Comparison of ENCODE assay signal across 16 cellular contexts in genomic region chr19:728011-728410, GRCh38. TPM values are rescaled to one million over a fixed set of nuclear protein-coding genes. Genes with fewer than 3 reads are reported as not detected.
DNase-seq lines count a peak whose midpoint lies in the region; ATAC-seq, FAIRE-seq and TF ChIP-seq lines count a peak whose summit lies in the region.
"Had no signal": no experiment of that assay in that cellular context is flagged by ENCODE, and none has a peak within 500 bp of the region (broad histone marks: within the 10 kb centered on the region; RNA-seq: fewer than 3 reads in every experiment).

No MANE protein-coding gene starts in this region.

- no peak for TF ChIP-seq CTCF in Peyer's patch (IDR thresholded peaks at IDR 0.05)
- TF ChIP-seq CTCF in endothelial cell of umbilical vein (IDR thresholded peaks at IDR 0.05; ENCODE audit: extremely low read depth in 1 of 2, insufficient read depth in 1 of 2, low read depth in 1 of 2, low read length in 2 of 2), result no peak
- no peak for TF ChIP-seq CTCF in suprapubic skin (IDR thresholded peaks at IDR 0.05)
- TF ChIP-seq CTCF in progenitor cell of endocrine pancreas (IDR thresholded peaks at IDR 0.05; ENCODE audit: unreplicated experiment), result no peak
- no peak for TF ChIP-seq CTCF in mucosa of descending colon (IDR thresholded peaks at IDR 0.05)

- TF ChIP-seq POLR2A in Peyer's patch (IDR thresholded peaks at IDR 0.05) (no peak), endothelial cell of umbilical vein (IDR thresholded peaks at IDR 0.05; ENCODE audit: low read depth, low read length) (no peak), suprapubic skin (IDR thresholded peaks at IDR 0.05) (no peak)

- POLR2A ChIA-PET in endothelial cell of umbilical vein (lab: Charles Lee), result no interaction called here

- H3K27ac Mint-ChIP-seq in progenitor cell of endocrine pancreas, result no peak overlapping the region
- H3K27ac Mint-ChIP-seq: activated CD4-positive, alpha-beta T cell treated with anti-CD3 and anti-CD28 coated beads for 36 hours; T-helper 1 cell treated with Interleukin-12 subunit alpha and Interleukin-12 subunit beta and Interleukin-4 antibody, amounts not matched to agents 30 μg/mL and 1 μg/mL, for 36 hours had no signal

- TF ChIP-seq EP300 in suprapubic skin (IDR thresholded peaks at IDR 0.05), result no peak

- CTCF ChIA-PET in endothelial cell of umbilical vein (lab: Charles Lee), result interaction anchor here (0.9 to 1.5 kb wide), 3 partner anchors 18 to 65 kb away, joined by 3 to 9 read pairs (median 3); partner anchors contain the start of gene RNF126

- peak; percentile 87 for FAIRE-seq in endothelial cell of umbilical vein (lab: Jason Lieb, UNC)
- FAIRE-seq: astrocyte, RCC 7860 had no signal

- H3K79me2 ChIP-seq in endothelial cell of umbilical vein (ENCODE audit: control insufficient read depth, insufficient read depth, low read length), result no peaks in the 10 kb centered on the region

- H3K27ac ChIP-seq in Peyer's patch, result peak overlapping the region in 3 of 4 donors; percentile 22 to 73 (median 64)
- peak overlapping the region; percentile 79 for H3K27ac ChIP-seq in endothelial cell of umbilical vein (ENCODE audit: insufficient read depth, low read depth, low read length)
- peak overlapping the region; percentile 69 for H3K27ac ChIP-seq in suprapubic skin

- BruUV-seq in endothelial cell of umbilical vein (replicated peaks; lab: Mats Ljungman, UMichigan), result no TSS peak

- ATAC-seq in left lobe of liver (peak; percentile 76), mucosa of descending colon (no peak)
- ATAC-seq: activated CD4-positive, alpha-beta T cell treated with anti-CD3 and anti-CD28 coated beads for 36 hours had no signal

- 78% methylated on average over 10 of the region's 26 CpGs for WGBS in suprapubic skin

- H3K4me1 ChIP-seq in Peyer's patch (peaks cover 0 to 2% (median under 1%) of the 10 kb centered on the region in 4 donors), endothelial cell of umbilical vein (ENCODE audit: control insufficient read depth, extremely low read depth, insufficient read depth, low read length) (peaks cover 8% of the 10 kb centered on the region), suprapubic skin (peaks cover 7% of the 10 kb centered on the region), mucosa of descending colon (ENCODE audit: low read depth) (no peaks in the 10 kb centered on the region)

- H3K4me1 Mint-ChIP-seq in progenitor cell of endocrine pancreas (ENCODE audit: low read depth), result no peaks in the 10 kb centered on the region
- H3K4me1 Mint-ChIP-seq: activated CD4-positive, alpha-beta T cell treated with anti-CD3 and anti-CD28 coated beads for 36 hours had no signal

- H3K9me3 ChIP-seq in Peyer's patch (no peaks in the 10 kb centered on the region), endothelial cell of umbilical vein (replicated peaks; ENCODE audit: control insufficient read depth, insufficient read depth, low read length) (no peaks in the 10 kb centered on the region), suprapubic skin (no peaks in the 10 kb centered on the region), mucosa of descending colon (no peaks in the 10 kb centered on the region)

- H2AFZ ChIP-seq in endothelial cell of umbilical vein (ENCODE audit: low read depth, low read length), result peak overlapping the region; percentile 59

- no peaks in the 10 kb centered on the region for H4K20me1 ChIP-seq in endothelial cell of umbilical vein (replicated peaks; ENCODE audit: control insufficient read depth, extremely low read depth, insufficient read depth, low read length)

- DNase-seq in Peyer's patch (no peak), endothelial cell of umbilical vein (ENCODE audit: low read depth, low spot score) (peak; percentile 66), left lobe of liver (ENCODE audit: low spot score) (peak; percentile 67), suprapubic skin (ENCODE audit: low spot score in 2 of 2) (peak in 1 of 2 donors; percentile 85), NCI-H187 treated with DMSO at 0.1 percent for 48 hours (lab: John Stamatoyannopoulos, UW) (no peak), activated gamma-delta T cell (lab: John Stamatoyannopoulos, UW) (no peak), progenitor cell of endocrine pancreas (ENCODE audit: low spot score, unreplicated experiment) (no peak), mucosa of descending colon (no peak)
- DNase-seq: activated CD4-positive, alpha-beta T cell treated with anti-CD3 and anti-CD28 coated beads for 36 hours; hippocampal formation had no signal

- peak overlapping the region; percentile 33 for H3K9ac ChIP-seq in endothelial cell of umbilical vein (replicated peaks; ENCODE audit: extremely low read depth, insufficient read depth, low read length)

- no peak overlapping the region for H3K4me3 ChIP-seq in Peyer's patch
- H3K4me3 ChIP-seq in endothelial cell of umbilical vein (replicated peaks in 1 of 3; ENCODE audit: insufficient read depth in 1 of 3, low read depth in 1 of 3, low read length in 3 of 3), result no peak overlapping the region
- H3K4me3 ChIP-seq in suprapubic skin, result no peak overlapping the region
- no peak overlapping the region for H3K4me3 ChIP-seq in mucosa of descending colon

- H3K36me3 Mint-ChIP-seq in progenitor cell of endocrine pancreas (ENCODE audit: insufficient read depth), result peaks cover 7% of the 10 kb centered on the region

- H3K9me1 ChIP-seq in endothelial cell of umbilical vein (replicated peaks; ENCODE audit: control insufficient read depth, extremely low read depth, insufficient read depth, low read length), result no peaks in the 10 kb centered on the region

- no peaks in the 10 kb centered on the region for H3K36me3 ChIP-seq in Peyer's patch
- H3K36me3 ChIP-seq in endothelial cell of umbilical vein (ENCODE audit: control insufficient read depth in 2 of 2, extremely low read depth in 1 of 2, insufficient read depth in 2 of 2, low read length in 2 of 2), result no peaks in the 10 kb centered on the region
- peaks cover 25% of the 10 kb centered on the region for H3K36me3 ChIP-seq in suprapubic skin
- H3K36me3 ChIP-seq in mucosa of descending colon (ENCODE audit: low read depth), result no peaks in the 10 kb centered on the region

- no peaks in the 10 kb centered on the region for H3K9me3 Mint-ChIP-seq in progenitor cell of endocrine pancreas (ENCODE audit: low read depth)
- H3K9me3 Mint-ChIP-seq: T-helper 1 cell treated with Interleukin-12 subunit alpha and Interleukin-12 subunit beta and Interleukin-4 antibody, amounts not matched to agents 30 μg/mL and 1 μg/mL, for 36 hours had no signal

- dilution Hi-C loops in endothelial cell of umbilical vein (cut with MboI; ENCODE audit: extremely low pct_ligation_motif_present, low sequenced_read_pairs), result no loop called here

- H3K4me2 ChIP-seq in endothelial cell of umbilical vein (ENCODE audit: insufficient read depth, low read length), result no peak overlapping the region

- intact Hi-C loops in endothelial cell of umbilical vein (cut with micrococcal nuclease) (loop anchor here (1.0 kb wide), 2 partner anchors 8 to 48 kb away; no protein-coding TSS in a partner anchor), mucosa of descending colon (cut with DNase I, micrococcal nuclease) (no loop called here)

- no peaks in the 10 kb centered on the region for H3K27me3 Mint-ChIP-seq in progenitor cell of endocrine pancreas
- H3K27me3 Mint-ChIP-seq: activated CD4-positive, alpha-beta T cell treated with anti-CD3 and anti-CD28 coated beads for 36 hours had no signal

- H3K27me3 ChIP-seq in Peyer's patch, result no peaks in the 10 kb centered on the region
- H3K27me3 ChIP-seq in endothelial cell of umbilical vein (ENCODE audit: control insufficient read depth in 2 of 2, insufficient read depth in 2 of 2, low read length in 2 of 2), result no peaks in the 10 kb centered on the region
- H3K27me3 ChIP-seq in suprapubic skin, result no peaks in the 10 kb centered on the region

- no peak overlapping the region for H3K4me3 Mint-ChIP-seq in progenitor cell of endocrine pancreas (ENCODE audit: low read depth)
- H3K4me3 Mint-ChIP-seq: activated CD4-positive, alpha-beta T cell treated with anti-CD3 and anti-CD28 coated beads for 36 hours; T-helper 1 cell treated with Interleukin-12 subunit alpha and Interleukin-12 subunit beta and Interleukin-4 antibody, amounts not matched to agents 30 μg/mL and 1 μg/mL, for 36 hours had no signal

RNA-seq across cellular contexts. Expression of gene PALM, which starts 19.3 kb away (rescaled TPM):
- total RNA-seq in Peyer's patch, result 10 to 100 TPM in 3 of 4 donors, 1 to 10 TPM in 1; 7.5 to 33.8 (median 21.6) TPM
- total RNA-seq in endothelial cell of umbilical vein, result 24.2 and 31.8 TPM in 2 replicates
- 3.9 and 5.7 TPM in 2 replicates for polyA plus RNA-seq in endothelial cell of umbilical vein
- polyA plus RNA-seq in endothelial cell of umbilical vein (2011; cell fraction: cytosol; rRNA removed), result 1.7 and 3.4 TPM in 2 replicates
- 3.1 and 3.2 TPM in 2 replicates for polyA plus RNA-seq in endothelial cell of umbilical vein (2011; cell fraction: nucleus; rRNA removed)
- 2.2 and 6.7 TPM in 2 replicates for polyA plus RNA-seq in endothelial cell of umbilical vein (2012)
- polyA minus RNA-seq in endothelial cell of umbilical vein, result 2.2 and 2.5 TPM in 2 replicates
- polyA minus RNA-seq in endothelial cell of umbilical vein (2011; cell fraction: cytosol; rRNA and poly(A)+ RNA removed), result 2.5 TPM
- 0.72 and 2.0 TPM in 2 replicates for polyA minus RNA-seq in endothelial cell of umbilical vein (2011; cell fraction: nucleus; rRNA and poly(A)+ RNA removed)
- 6.6 TPM for total RNA-seq in left lobe of liver
- total RNA-seq in suprapubic skin, result 10 to 100 TPM; 19.4 to 45.4 (median 24.2) TPM
- 52.4 and 54.3 TPM in 2 replicates for total RNA-seq in progenitor cell of endocrine pancreas
- 10 to 100 TPM in 2 of 3 donors, 1 to 10 TPM in 1; 8.1 to 58.4 (median 13.0) TPM for total RNA-seq in mucosa of descending colon

RNA-seq across cellular contexts. Expression of gene MISP, which starts 22.9 kb away (rescaled TPM):
- total RNA-seq in Peyer's patch (100 to 1,000 TPM; 116 to 828 (median 637) TPM), endothelial cell of umbilical vein (not detected in 2 replicates), left lobe of liver (0.18 TPM), suprapubic skin (1 to 10 TPM in 2 of 4 donors, under 1 TPM in 1, not detected in 1; 0.60 to 6.5 (median 2.0) TPM), progenitor cell of endocrine pancreas (1.1 and 2.5 TPM in 2 replicates), mucosa of descending colon (100 to 1,000 TPM; 184 to 443 (median 361) TPM)
- not detected in 2 replicates for polyA plus RNA-seq in endothelial cell of umbilical vein
- polyA plus RNA-seq in endothelial cell of umbilical vein (2011; cell fraction: cytosol; rRNA removed), result not detected in 2 replicates
- polyA plus RNA-seq in endothelial cell of umbilical vein (2011; cell fraction: nucleus; rRNA removed), result not detected in 2 replicates
- polyA plus RNA-seq in endothelial cell of umbilical vein (2012), result not detected in 2 replicates
- polyA minus RNA-seq in endothelial cell of umbilical vein, result not detected in 2 replicates
- 47.4 TPM for polyA minus RNA-seq in endothelial cell of umbilical vein (2011; cell fraction: cytosol; rRNA and poly(A)+ RNA removed)
- polyA minus RNA-seq in endothelial cell of umbilical vein (2011; cell fraction: nucleus; rRNA and poly(A)+ RNA removed), result 0.14 TPM in 1 of 2 replicates, not detected in the other

RNA-seq across cellular contexts. Expression of gene PRSS57, which starts 32.8 kb away (rescaled TPM):
- not detected for total RNA-seq in Peyer's patch
- total RNA-seq in endothelial cell of umbilical vein, result not detected in 2 replicates
- polyA plus RNA-seq in endothelial cell of umbilical vein, result not detected in 2 replicates
- not detected in 2 replicates for polyA plus RNA-seq in endothelial cell of umbilical vein (2011; cell fraction: cytosol; rRNA removed)
- not detected in 2 replicates for polyA plus RNA-seq in endothelial cell of umbilical vein (2011; cell fraction: nucleus; rRNA removed)
- not detected in 2 replicates for polyA plus RNA-seq in endothelial cell of umbilical vein (2012)
- polyA minus RNA-seq in endothelial cell of umbilical vein, result not detected in 2 replicates
- polyA minus RNA-seq in endothelial cell of umbilical vein (2011; cell fraction: cytosol; rRNA and poly(A)+ RNA removed), result not detected
- not detected in 2 replicates for polyA minus RNA-seq in endothelial cell of umbilical vein (2011; cell fraction: nucleus; rRNA and poly(A)+ RNA removed)
- not detected for total RNA-seq in left lobe of liver
- total RNA-seq in suprapubic skin, result not detected
- not detected in 2 replicates for total RNA-seq in progenitor cell of endocrine pancreas
- not detected for total RNA-seq in mucosa of descending colon
- total RNA-seq: activated CD4-positive, alpha-beta T cell treated with anti-CD3 and anti-CD28 coated beads for 36 hours; astrocyte; mesenteric fat pad; NCI-H460 had no signal
- polyA plus RNA-seq: BJ had no signal

RNA-seq across cellular contexts. Expression of gene FSTL3, which starts 51.8 kb away (rescaled TPM):
- total RNA-seq in Peyer's patch (10 to 100 TPM; 13.8 to 94.9 (median 34.9) TPM), endothelial cell of umbilical vein (19.9 and 30.3 TPM in 2 replicates), left lobe of liver (4.3 TPM), suprapubic skin (10 to 100 TPM; 19.6 to 61.4 (median 59.0) TPM), progenitor cell of endocrine pancreas (13.8 and 14.4 TPM in 2 replicates), mucosa of descending colon (10 to 100 TPM in 2 of 3 donors, 1 to 10 TPM in 1; 2.6 to 25.0 (median 12.8) TPM)
- 45.2 and 70.7 TPM in 2 replicates for polyA plus RNA-seq in endothelial cell of umbilical vein
- polyA plus RNA-seq in endothelial cell of umbilical vein (2011; cell fraction: cytosol; rRNA removed), result 23.1 and 28.2 TPM in 2 replicates
- polyA plus RNA-seq in endothelial cell of umbilical vein (2011; cell fraction: nucleus; rRNA removed), result 43.7 and 57.4 TPM in 2 replicates
- polyA plus RNA-seq in endothelial cell of umbilical vein (2012), result 27.8 and 50.7 TPM in 2 replicates
- polyA minus RNA-seq in endothelial cell of umbilical vein, result 14.0 and 17.2 TPM in 2 replicates
- polyA minus RNA-seq in endothelial cell of umbilical vein (2011; cell fraction: cytosol; rRNA and poly(A)+ RNA removed), result 102 TPM
- 5.0 and 10.4 TPM in 2 replicates for polyA minus RNA-seq in endothelial cell of umbilical vein (2011; cell fraction: nucleus; rRNA and poly(A)+ RNA removed)

Comparison
In these comparisons a context has a peak if more than half of its experiments do, and no peak if none do; other contexts are left out.
1. DNase-seq: peak in endothelial cell of umbilical vein (single experiment) and left lobe of liver (single experiment); none in Peyer's patch (0 of 3), NCI-H187 treated with DMSO at 0.1 percent for 48 hours (single experiment), activated gamma-delta T cell (single experiment), progenitor cell of endocrine pancreas (single experiment) and mucosa of descending colon (0 of 3).
2. RNA of gene MISP, which starts 22.9 kb away (total RNA-seq): 116 to 828 TPM in Peyer's patch and 184 to 443 TPM in mucosa of descending colon; 0.60 to 6.5 TPM in suprapubic skin, 1.1 to 2.5 TPM in progenitor cell of endocrine pancreas, 0.18 TPM in left lobe of liver (single experiment) and not detected in endothelial cell of umbilical vein; every median in the first group is over 10 times any median in the second.
3. Peak in every context shown above with its lines, with median percentiles within 50 percentile points of each other: H3K27ac ChIP-seq.